Comparison of ENCODE assay signal across 17 cellular contexts in the genomic region with DNA sequence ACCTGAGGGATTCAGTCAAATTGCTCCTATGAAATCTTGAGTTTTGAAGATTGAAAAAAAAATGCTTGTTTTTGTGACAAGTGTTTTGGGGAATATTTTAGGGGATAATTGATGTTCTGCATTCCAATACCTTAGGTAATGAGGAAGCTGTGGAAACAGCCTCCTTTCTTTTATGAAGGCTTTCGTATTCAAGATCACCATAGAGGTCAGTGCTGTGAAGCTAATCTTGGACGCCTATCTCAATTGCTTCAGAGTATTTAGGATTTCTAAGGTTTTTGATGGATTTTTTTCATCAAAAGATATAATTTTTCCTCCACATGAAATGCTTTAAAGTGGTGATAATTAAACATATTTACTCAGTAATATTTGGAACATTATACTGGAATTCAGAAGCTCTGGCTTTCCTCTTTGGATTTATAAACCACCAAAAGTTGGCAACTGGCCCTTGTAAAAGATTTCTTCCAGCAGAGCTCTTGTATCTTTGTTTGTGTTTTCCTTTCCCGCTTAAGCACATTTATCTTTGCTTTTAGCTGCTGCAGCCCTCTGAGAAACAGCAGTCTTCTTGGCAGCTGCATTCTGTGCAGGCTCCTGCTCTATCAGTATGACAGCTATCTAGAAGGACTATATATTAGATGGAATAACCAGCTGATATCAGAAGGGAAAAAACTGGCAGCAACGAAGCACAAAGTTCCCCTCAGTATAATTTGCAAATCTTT.
DNase-seq lines count a peak whose midpoint lies in the region; ATAC-seq, FAIRE-seq and TF ChIP-seq lines count a peak whose summit lies in the region.
"Had no signal": no experiment of that assay in that cellular context is flagged by ENCODE, and none has a peak within 500 bp of the region (broad histone marks: within the 10 kb centered on the region; RNA-seq: fewer than 3 reads in every experiment).

No MANE protein-coding gene starts in this region.

- TF ChIP-seq POLR2A in H1 (IDR thresholded peaks at IDR 0.05; ENCODE audit: control extremely low read depth in 1 of 2, low read depth in 2 of 2, low read length in 2 of 2): no peak
- no peak for TF ChIP-seq POLR2A in suprapubic skin (IDR thresholded peaks at IDR 0.05)

- H3K79me1 ChIP-seq in H1 (ENCODE audit: low read depth, low read length) (peaks cover 3% of the 10 kb centered on the region; the same call in 1 of the 2 replicates), mesenchymal stem cell (replicated peaks; ENCODE audit: low read length, poor library complexity, severe bottlenecking) (peaks cover 16% of the 10 kb centered on the region)

- H4K8ac ChIP-seq in H1 (ENCODE audit: extremely low read depth, insufficient read depth, low read length): no peak overlapping the region
- no peak overlapping the region for H4K8ac ChIP-seq in mesenchymal stem cell (ENCODE audit: low read length)

- no peak overlapping the region for H3K23ac ChIP-seq in H1 (ENCODE audit: insufficient read length)
- no peak overlapping the region for H3K23ac ChIP-seq in mesenchymal stem cell (ENCODE audit: low read length in 2 of 2)

- no peak overlapping the region for H2BK15ac ChIP-seq in H1 (ENCODE audit: low read length)
- no peak overlapping the region for H2BK15ac ChIP-seq in mesenchymal stem cell (ENCODE audit: low read depth, poor library complexity, severe bottlenecking)

- no peak overlapping the region for H2AFZ ChIP-seq in H1 (ENCODE audit: low read length)
- no peak overlapping the region for H2AFZ ChIP-seq in mesenchymal stem cell (ENCODE audit: low read depth, low read length)

- DNase-seq in BE2C (peak; percentile 44), NCI-H226 (peak; percentile 44), H1 (ENCODE audit: low read depth in 1 of 2, low spot score in 2 of 2) (no peak), mesenchymal stem cell (peak; percentile 60), NCI-H128 (lab: John Stamatoyannopoulos, UW; ENCODE audit: unreplicated experiment) (no peak), small intestine (no peak), suprapubic skin (ENCODE audit: low spot score in 2 of 2) (no peak)
- DNase-seq: activated CD4-positive, alpha-beta T cell treated with anti-CD3 and anti-CD28 coated beads, Interleukin-2, amount 10 ng/mL, durations not matched to agents 7 days and 5 days; activated naive CD4-positive, alpha-beta T cell treated with anti-CD3 and anti-CD28 coated beads, Interleukin-2, amount 10 ng/mL, durations not matched to agents 7 days and 5 days; effector CD4-positive, alpha-beta T cell; naive thymus-derived CD4-positive, alpha-beta T cell; NCI-H1436; psoas muscle; stomach had no signal

- peaks cover 2% of the 10 kb centered on the region; the same call in 1 of the 2 replicates for H3K23me2 ChIP-seq in H1 (ENCODE audit: low read depth, low read length)

- H2AK5ac ChIP-seq in H1 (ENCODE audit: low read depth, low read length): no peak overlapping the region
- H2AK5ac ChIP-seq in mesenchymal stem cell (ENCODE audit: low read length, severe bottlenecking): no peak overlapping the region

- H3K27ac ChIP-seq in H1 (ENCODE audit: low read depth, low read length): no peak overlapping the region
- H3K27ac ChIP-seq in mesenchymal stem cell (ENCODE audit: low read length, poor library complexity, severe bottlenecking): no peak overlapping the region
- no peak overlapping the region for H3K27ac ChIP-seq in small intestine (ENCODE audit: low read depth in 1 of 2, low read length in 1 of 2)
- no peak overlapping the region for H3K27ac ChIP-seq in suprapubic skin
- H3K27ac ChIP-seq: psoas muscle had no signal

- peaks cover 11% of the 10 kb centered on the region for H3K4me1 ChIP-seq in BE2C
- H3K4me1 ChIP-seq in H1 (replicated peaks in 1 of 4; ENCODE audit: control insufficient read depth in 3 of 4, insufficient read depth in 4 of 4, low read length in 3 of 4): peaks cover 0 to 5% (median 1%) of the 10 kb centered on the region in 4 experiments; a peak in 3 of 7 replicates
- H3K4me1 ChIP-seq in mesenchymal stem cell (ENCODE audit: control insufficient read depth, insufficient read depth, low read depth, low read length): peaks cover 6% of the 10 kb centered on the region
- no peaks in the 10 kb centered on the region for H3K4me1 ChIP-seq in small intestine (ENCODE audit: control insufficient read depth in 2 of 2, insufficient read depth in 1 of 2, low read depth in 1 of 2, low read length in 1 of 2)
- peaks cover 4% of the 10 kb centered on the region for H3K4me1 ChIP-seq in suprapubic skin
- H3K4me1 ChIP-seq: psoas muscle had no signal

- peak; percentile 19 for FAIRE-seq in H1 (lab: Jason Lieb, UNC)
- no peak for FAIRE-seq in small intestine (lab: Jason Lieb, UNC)
- FAIRE-seq: bronchial epithelial cell, K562 had no signal

- no peaks in the 10 kb centered on the region for H3K36me3 ChIP-seq in BE2C
- peaks cover 0 to 13% (median 2%) of the 10 kb centered on the region in 4 experiments; a peak in 3 of 8 replicates for H3K36me3 ChIP-seq in H1 (ENCODE audit: control insufficient read depth in 2 of 4, insufficient read depth in 4 of 4, low read length in 3 of 4)
- H3K36me3 ChIP-seq in mesenchymal stem cell (ENCODE audit: control insufficient read depth in 1 of 2, insufficient read depth in 2 of 2, low read depth in 1 of 2, low read length in 2 of 2): peaks cover 0 to 11% of the 10 kb centered on the region in 2 experiments
- peaks cover 0 to 2% of the 10 kb centered on the region in 2 donors for H3K36me3 ChIP-seq in small intestine (ENCODE audit: control insufficient read depth in 2 of 2, insufficient read depth in 2 of 2, low read length in 2 of 2)
- H3K36me3 ChIP-seq in suprapubic skin: no peaks in the 10 kb centered on the region

- no peak for TF ChIP-seq RAD21 in H1 (IDR thresholded peaks at IDR 0.05 in 1 of 2, conservative IDR thresholded peaks at IDR 0.05 in 1 of 2; ENCODE audit: low read depth in 2 of 2, low read length in 2 of 2)

- POLR2A ChIA-PET in H1 (lab: Charles Lee; ENCODE audit: partially characterized antibody): interaction anchor here (0.7 kb wide), 1 partner anchor 17 kb away, joined by 3 read pairs; no protein-coding TSS in a partner anchor

- H3K18ac ChIP-seq in H1 (ENCODE audit: extremely low read depth, low read length) (no peak overlapping the region), mesenchymal stem cell (ENCODE audit: low read depth in 1 of 2, low read length in 2 of 2) (no peak overlapping the region)

- H2BK120ac ChIP-seq in H1 (replicated peaks; ENCODE audit: low read depth, low read length) (no peak overlapping the region), mesenchymal stem cell (ENCODE audit: low read depth, low read length) (no peak overlapping the region)

- H3K27me3 ChIP-seq in BE2C (no peaks in the 10 kb centered on the region), H1 (replicated peaks in 1 of 4; ENCODE audit: control insufficient read depth in 3 of 4, extremely low read depth in 1 of 4, insufficient read depth in 3 of 4, low read length in 3 of 4) (no peaks in the 10 kb centered on the region; a peak in 1 of 7 replicates), mesenchymal stem cell (ENCODE audit: control insufficient read depth in 1 of 2, insufficient read depth in 1 of 2, low read length in 2 of 2) (no peaks in the 10 kb centered on the region), small intestine (ENCODE audit: control insufficient read depth in 2 of 2, insufficient read depth in 2 of 2, low read length in 2 of 2) (no peaks in the 10 kb centered on the region), suprapubic skin (no peaks in the 10 kb centered on the region)
- H3K27me3 ChIP-seq: stomach had no signal

- H2BK5ac ChIP-seq in H1 (ENCODE audit: low read depth, low read length) (no peak overlapping the region), mesenchymal stem cell (ENCODE audit: low read depth, low read length, poor library complexity, severe bottlenecking) (no peak overlapping the region)

- no peak overlapping the region for H3K9ac ChIP-seq in H1 (replicated peaks in 1 of 4; ENCODE audit: extremely low read depth in 1 of 4, low read depth in 3 of 4, low read length in 3 of 4)
- no peak overlapping the region for H3K9ac ChIP-seq in mesenchymal stem cell (ENCODE audit: low read length)

- no peak overlapping the region for H4K5ac ChIP-seq in H1 (ENCODE audit: insufficient read length, low read depth, low read length)

- H3K79me2 ChIP-seq in H1 (ENCODE audit: control insufficient read depth in 1 of 2, insufficient read depth in 2 of 2, low read length in 2 of 2): peaks cover 0 to 85% of the 10 kb centered on the region in 2 experiments; a peak in 3 of 4 replicates

- H3K4me3 ChIP-seq in BE2C (ENCODE audit: low read depth, low read length) (no peak overlapping the region), H1 (ENCODE audit: extremely low read depth in 1 of 4, insufficient read depth in 2 of 4, low read depth in 3 of 4, low read length in 4 of 4) (no peak overlapping the region), mesenchymal stem cell (ENCODE audit: insufficient read depth in 1 of 2, low read depth in 1 of 2, low read length in 2 of 2) (no peak overlapping the region), small intestine (ENCODE audit: low read depth in 1 of 2, low read length in 2 of 2) (no peak overlapping the region), suprapubic skin (no peak overlapping the region)
- H3K4me3 ChIP-seq: K562, psoas muscle, stomach had no signal

- TF ChIP-seq EP300 in H1 (IDR thresholded peaks at IDR 0.05; ENCODE audit: borderline replicate concordance in 1 of 2, low read depth in 2 of 2, low read length in 2 of 2) (no peak), suprapubic skin (IDR thresholded peaks at IDR 0.05) (no peak)

- no peaks in the 10 kb centered on the region for H4K20me1 ChIP-seq in H1 (replicated peaks in 1 of 2; ENCODE audit: control insufficient read depth in 1 of 2, insufficient read depth in 2 of 2, low read length in 2 of 2)

- no peak overlapping the region for H3K14ac ChIP-seq in H1 (ENCODE audit: insufficient read length)
- H3K14ac ChIP-seq in mesenchymal stem cell (ENCODE audit: low read length in 2 of 2): no peak overlapping the region

- H3K4me2 ChIP-seq in H1 (ENCODE audit: insufficient read depth in 1 of 2, low read depth in 2 of 2, low read length in 2 of 2) (no peak overlapping the region), mesenchymal stem cell (ENCODE audit: low read length, poor library complexity, severe bottlenecking) (no peak overlapping the region)

- ATAC-seq in HG03159 (IDR thresholded peaks at IDR 0.05; ENCODE audit: unreplicated experiment): no peak
- ATAC-seq: K562; naive thymus-derived CD4-positive, alpha-beta T cell; psoas muscle had no signal

- no peak overlapping the region for H3K56ac ChIP-seq in H1 (replicated peaks; ENCODE audit: insufficient read length, low read depth, low read length)

- H2BK20ac ChIP-seq in H1 (ENCODE audit: low read length): no peak overlapping the region

- H4K91ac ChIP-seq in H1 (replicated peaks; ENCODE audit: insufficient read length, low read length) (no peak overlapping the region), mesenchymal stem cell (ENCODE audit: low read length) (no peak overlapping the region)

- CTCF ChIA-PET in H1 (lab: Charles Lee; ENCODE audit: partially characterized antibody): interaction anchor here (0.8 to 2.9 kb wide), 10 partner anchors 9 to 257 kb away, joined by 3 to 13 read pairs (median 5); no protein-coding TSS in a partner anchor

- H2BK12ac ChIP-seq in H1 (ENCODE audit: low read depth, low read length): no peak overlapping the region
- no peak overlapping the region for H2BK12ac ChIP-seq in mesenchymal stem cell (ENCODE audit: low read length in 2 of 2)

- TF ChIP-seq CTCF in BE2C (IDR thresholded peaks at IDR 0.05; ENCODE audit: low read depth, low read length): no peak
- no peak for TF ChIP-seq CTCF in H1 (IDR thresholded peaks at IDR 0.05; ENCODE audit: control extremely low read depth in 1 of 3, insufficient read depth in 1 of 3, low read depth in 1 of 3, low read length in 3 of 3)
- no peak for TF ChIP-seq CTCF in suprapubic skin (IDR thresholded peaks at IDR 0.05)

- 81% methylated on average over 4 of the region's 4 CpGs; no CpG with 5 or more reads in 1 of the 2 experiments for WGBS in H1 (ENCODE audit: extremely low coverage in 1 of 2, insufficient coverage in 1 of 2, insufficient read length in 1 of 2, insufficient replicate concordance in 2 of 2, low coverage in 1 of 2, low lambda C conversion rate in 2 of 2, missing lambda C conversion rate in 1 of 2), 2 experiments
- 20% methylated on average over 1 of the region's 4 CpGs for WGBS in mesenchymal stem cell
- 39 to 54% (median 42%) methylated on average over 4 of the region's 4 CpGs for WGBS in small intestine, 3 donors
- WGBS in suprapubic skin: 63% methylated on average over 4 of the region's 4 CpGs

- H3K9me3 ChIP-seq in BE2C (no peaks in the 10 kb centered on the region), H1 (ENCODE audit: insufficient read depth in 2 of 2, low read depth in 1 of 2, low read length in 1 of 2) (peaks cover 0 to 5% of the 10 kb centered on the region in 2 experiments; a peak in 3 of 4 replicates), mesenchymal stem cell (ENCODE audit: control insufficient read depth, low read length) (no peaks in the 10 kb centered on the region), small intestine (ENCODE audit: control insufficient read depth, low read depth) (no peaks in the 10 kb centered on the region), suprapubic skin (no peaks in the 10 kb centered on the region)
- H3K9me3 ChIP-seq: psoas muscle had no signal

- H3K4ac ChIP-seq in H1 (replicated peaks; ENCODE audit: insufficient read length, low read depth, low read length) (no peak overlapping the region), mesenchymal stem cell (ENCODE audit: low read depth in 1 of 2, low read length in 2 of 2) (no peak overlapping the region)

Comparison
In these comparisons a context has a peak if more than half of its experiments do, and no peak if none do; other contexts are left out.
1. DNase-seq: peak in BE2C (single experiment), NCI-H226 (single experiment) and mesenchymal stem cell (single experiment); none in H1 (0 of 2), NCI-H128 (single experiment), small intestine (single experiment) and suprapubic skin (0 of 2).